ENCODE assay signal across 22 cellular contexts in the genomic region with DNA sequence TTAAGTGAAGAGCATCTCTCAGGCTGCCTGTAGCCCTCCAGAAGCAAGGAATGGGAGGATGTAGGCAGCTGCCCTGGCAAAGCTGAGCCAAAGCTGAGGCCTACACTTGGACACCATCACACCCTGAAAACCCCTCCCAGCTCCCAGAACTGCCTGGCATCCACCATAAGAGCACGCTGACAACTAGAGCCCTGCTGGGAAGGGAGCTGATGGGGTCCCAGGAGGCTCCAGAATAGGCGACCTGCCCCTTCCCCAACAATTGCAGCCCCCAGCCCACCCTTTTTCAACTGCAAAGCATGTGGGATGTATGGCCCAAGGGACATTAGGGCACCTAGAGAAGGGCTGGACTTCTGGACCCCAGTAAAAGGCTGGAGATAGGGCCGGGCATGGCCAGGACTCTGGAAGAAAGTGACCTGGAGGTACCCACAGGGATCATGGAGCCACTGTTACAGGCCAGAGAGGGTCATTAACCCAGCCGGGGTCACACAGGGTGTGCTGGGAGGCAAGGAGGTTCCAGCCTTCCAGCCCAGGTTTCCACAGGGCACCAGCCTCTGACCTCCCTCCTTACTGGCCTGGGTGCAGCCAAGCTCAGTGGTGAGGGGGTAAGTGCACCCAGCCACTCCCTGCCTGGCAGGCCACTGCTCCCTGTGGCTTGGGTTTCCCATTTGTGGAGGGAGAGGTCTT. TPM values are rescaled to one million over a fixed set of nuclear protein-coding genes. Genes with fewer than 3 reads are reported as not detected.
A peak's percentile ranks its signal among the peaks of the same experiment; 100 is the strongest.
DNase-seq lines count a peak whose midpoint lies in the region; ATAC-seq, FAIRE-seq and TF ChIP-seq lines count a peak whose summit lies in the region.
"Had no signal": no experiment of that assay in that cellular context is flagged by ENCODE, and none has a peak within 500 bp of the region (broad histone marks: within the 10 kb centered on the region; RNA-seq: fewer than 3 reads in every experiment).

No MANE protein-coding gene starts in this region.

- no peaks in the 10 kb centered on the region for H3K4me1 Mint-ChIP-seq in T-helper 17 cell
- H3K4me1 Mint-ChIP-seq: activated CD4-positive, alpha-beta T cell treated with anti-CD3 and anti-CD28 coated beads, Interleukin-2, amount 10 ng/mL, durations not matched to agents 7 days and 5 days had no signal

- H3K36me3 ChIP-seq in body of pancreas (replicated peaks in 1 of 2; ENCODE audit: insufficient read depth in 1 of 2, low read depth in 2 of 2) (no peaks in the 10 kb centered on the region), pancreas (no peaks in the 10 kb centered on the region)

- DNase-seq in T-helper 17 cell, result peak; percentile 2 to 4 (median 2)
- DNase-seq in body of pancreas, result peak; percentile 0 to 9 (median 5)
- DNase-seq in islet precursor cell, result peak; percentile 44
- DNase-seq in pancreas, result peak in 5 of 6 donors; percentile 1 to 50 (median 11)
- DNase-seq in NCI-H2107 treated with DMSO at 0.1 percent for 48 hours (lab: John Stamatoyannopoulos, UW; ENCODE audit: unreplicated experiment), result no peak
- no peak for DNase-seq in GF-D8 (lab: John Stamatoyannopoulos, UW)
- DNase-seq: activated CD4-positive, alpha-beta T cell treated with anti-CD3 and anti-CD28 coated beads, Interleukin-2, amount 10 ng/mL, durations not matched to agents 7 days and 5 days; AML-193; COR-L47; foreskin keratinocyte; NCI-H1930; NCI-H446 treated with DMSO at 0.1 percent for 48 hours; occipital lobe; stimulated activated CD4-positive, alpha-beta T cell treated with anti-CD3 and anti-CD28 coated beads, Interleukin-2, amount 100 ng/mL, for 24 hours; stimulated activated naive CD4-positive, alpha-beta T cell treated with Interleukin-2 at 50 U/mL for 16 hours had no signal

- ATAC-seq in T-helper 17 cell (no peak), body of pancreas (no peak), pancreas (no peak), HG03432 (IDR thresholded peaks at IDR 0.05; ENCODE audit: unreplicated experiment) (no peak), GM21526 (IDR thresholded peaks at IDR 0.05; ENCODE audit: low FRiP score, unreplicated experiment) (no peak)
- ATAC-seq: activated naive CD4-positive, alpha-beta T cell treated with anti-CD3 and anti-CD28 coated beads, Interleukin-2, amount 50 U/mL, for 72 hours; foreskin keratinocyte had no signal

- TF ChIP-seq CTCF in body of pancreas (IDR thresholded peaks at IDR 0.05), result no peak
- no peak for TF ChIP-seq CTCF in pancreas (IDR thresholded peaks at IDR 0.05)

- peak overlapping the region in 1 of 4 donors; percentile 65 for H3K27ac ChIP-seq in body of pancreas
- H3K27ac ChIP-seq in pancreas, result no peak overlapping the region
- H3K27ac ChIP-seq: coronary artery, epithelial cell of prostate, foreskin keratinocyte, HL-60 had no signal

- no peak for FAIRE-seq in pancreas (lab: Jason Lieb, UNC)

- no peaks in the 10 kb centered on the region for H3K27me3 ChIP-seq in body of pancreas
- no peaks in the 10 kb centered on the region for H3K27me3 ChIP-seq in pancreas
- H3K27me3 ChIP-seq: foreskin keratinocyte had no signal

- intact Hi-C loops in body of pancreas (cut with DNase I) (no loop called here), pancreas (cut with DNase I) (no loop called here)

- peaks cover 15% of the 10 kb centered on the region for H3K27me3 Mint-ChIP-seq in T-helper 17 cell

- no peaks in the 10 kb centered on the region for H3K9me3 ChIP-seq in T-helper 17 cell (ENCODE audit: control insufficient read depth, low read length, poor library complexity, severe bottlenecking)
- H3K9me3 ChIP-seq in body of pancreas, result no peaks in the 10 kb centered on the region
- H3K9me3 ChIP-seq in pancreas, result no peaks in the 10 kb centered on the region

- no peak overlapping the region for H3K4me3 Mint-ChIP-seq in T-helper 17 cell
- H3K4me3 Mint-ChIP-seq: activated CD4-positive, alpha-beta T cell treated with anti-CD3 and anti-CD28 coated beads, Interleukin-2, amount 10 ng/mL, durations not matched to agents 7 days and 5 days; brain had no signal

- no peak for TF ChIP-seq POLR2A in body of pancreas (IDR thresholded peaks at IDR 0.05)

- H3K4me3 ChIP-seq in body of pancreas (no peak overlapping the region), pancreas (no peak overlapping the region)
- H3K4me3 ChIP-seq: coronary artery had no signal

- 80 to 95% methylated on average over 1 to 4 of the region's 4 CpGs for WGBS in body of pancreas, 2 donors
- WGBS in pancreas, 2 donors, result 82 to 84% methylated on average over 4 of the region's 4 CpGs

- no peak overlapping the region for H3K27ac Mint-ChIP-seq in T-helper 17 cell
- H3K27ac Mint-ChIP-seq: activated CD4-positive, alpha-beta T cell treated with anti-CD3 and anti-CD28 coated beads, Interleukin-2, amount 10 ng/mL, durations not matched to agents 7 days and 5 days; activated naive CD4-positive, alpha-beta T cell treated with anti-CD3 and anti-CD28 coated beads, Interleukin-2, amount 50 U/mL, for 72 hours had no signal

- peaks cover 3% of the 10 kb centered on the region for H3K36me3 Mint-ChIP-seq in T-helper 17 cell (ENCODE audit: low read depth)
- H3K36me3 Mint-ChIP-seq: activated naive CD4-positive, alpha-beta T cell treated with anti-CD3 and anti-CD28 coated beads, Interleukin-2, amount 50 U/mL, for 72 hours had no signal

- H3K4me1 ChIP-seq in body of pancreas (peaks cover 85% of the 10 kb centered on the region), pancreas (peaks cover 4 to 14% (median 11%) of the 10 kb centered on the region in 3 donors)
- H3K4me1 ChIP-seq: foreskin keratinocyte had no signal

RNA-seq across cellular contexts. Expression of gene FAM222A, which starts 27.8 kb away (rescaled TPM):
- total RNA-seq in T-helper 17 cell, result 1 to 10 TPM; 1.3 to 2.0 TPM
- 10 to 100 TPM in 1 of 2 donors, 1 to 10 TPM in 1; 8.0 to 16.2 TPM for total RNA-seq in body of pancreas
- total RNA-seq in pancreas, result 1 to 10 TPM; 2.1 to 4.3 (median 3.3) TPM
- polyA plus RNA-seq in pancreas, result 10 to 100 TPM in 1 of 2 donors, 1 to 10 TPM in 1; 5.6 to 14.6 TPM

Comparison
In these comparisons a context has a peak if more than half of its experiments do, and no peak if none do; other contexts are left out.
1. DNase-seq: peak in T-helper 17 cell (3 of 3), body of pancreas (4 of 4), islet precursor cell (single experiment) and pancreas (5 of 6); none in NCI-H2107 treated with DMSO at 0.1 percent for 48 hours (single experiment) and GF-D8 (single experiment).